In genomic region chr20:17612287-17612974, GRCh38 we compare ENCODE assay signal across 1 cellular context.
TF ChIP-seq lines count a peak whose summit lies in the region.

No MANE protein-coding gene starts in this region.

TF ChIP-seq in GM12878, 131 proteins besides CTCF, POLR2A, EP300 and RAD21:
- no peak for TF ChIP-seq CEBPZ (IDR thresholded peaks at IDR 0.05; ENCODE audit: low read depth, low read length)
- TF ChIP-seq MTA2 (IDR thresholded peaks at IDR 0.05; ENCODE audit: low read depth) = no peak
TF ChIP-seq in GM12878: peak in this region for 0.
